ENCODE assay signal across 8 cellular contexts in the genomic region with DNA sequence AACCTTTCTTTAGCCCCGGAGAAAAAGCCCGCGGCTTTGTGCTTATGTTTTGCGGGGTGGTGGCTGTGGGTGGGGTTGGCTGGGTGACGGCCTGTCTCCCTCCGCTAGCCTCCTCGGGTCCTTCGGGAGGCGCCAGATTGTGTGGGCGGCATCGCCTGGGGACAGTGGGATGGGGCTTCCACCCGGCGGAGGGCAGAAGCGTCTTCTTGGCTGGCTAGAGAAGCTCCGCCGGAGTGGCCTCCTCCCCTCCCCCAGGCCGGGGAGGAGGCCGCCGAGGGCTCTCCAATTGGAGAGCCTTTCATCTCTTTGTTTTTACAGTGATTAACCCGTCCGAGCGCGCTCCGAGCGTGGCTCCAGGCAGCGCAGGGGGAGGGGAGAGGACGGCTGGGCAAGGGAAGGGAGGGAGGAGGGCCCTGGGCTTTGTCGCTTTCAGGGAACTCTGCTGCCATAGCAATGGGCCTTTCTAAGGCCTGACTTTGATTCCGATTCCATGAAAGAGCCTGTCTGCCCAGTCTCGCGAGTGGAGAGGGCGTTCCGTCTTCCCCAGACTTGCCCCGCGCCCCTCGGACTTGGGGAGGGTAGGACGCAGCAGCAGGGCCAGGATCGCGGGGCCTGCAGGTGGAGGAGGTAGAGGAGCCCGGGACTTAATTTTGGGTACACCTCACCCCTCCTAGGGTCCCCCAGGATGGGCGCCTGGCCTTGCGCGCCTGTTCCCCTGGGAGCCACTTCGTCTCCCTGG. TPM values are rescaled to one million over a fixed set of nuclear protein-coding genes. Genes with fewer than 3 reads are reported as not detected.
DNase-seq lines count a peak whose midpoint lies in the region; ATAC-seq and TF ChIP-seq lines count a peak whose summit lies in the region.

No MANE protein-coding gene starts in this region.

- H3F3A ChIP-seq in MM.1S (ENCODE audit: insufficient read depth, low read length), result no peaks in the 10 kb centered on the region

- H3K4me2 ChIP-seq in MM.1S (ENCODE audit: low read depth, low read length), result no peak overlapping the region

- no peaks in the 10 kb centered on the region for H4K20me1 ChIP-seq in MM.1S (ENCODE audit: insufficient read depth, low read length)

- no peaks in the 10 kb centered on the region for H3K36me3 ChIP-seq in MM.1S (replicated peaks; ENCODE audit: insufficient read depth, low read length)

- H3K27me3 Mint-ChIP-seq in dendritic cell treated with granulocyte-macrophage colony-stimulating factor and Interleukin-4, amounts not matched to agents 40 ng/mL and 50 ng/mL, for 4 days, result peaks cover 74% of the 10 kb centered on the region

- DNase-seq in GM03348 (ENCODE audit: low spot score), result peak; percentile 87
- DNase-seq in NCI-H345 treated with DMSO at 0.1 percent for 48 hours (lab: John Stamatoyannopoulos, UW; ENCODE audit: unreplicated experiment), result peak; percentile 60
- DNase-seq in midbrain (lab: John Stamatoyannopoulos, UW), result peak; percentile 60
- DNase-seq in left lobe of liver (ENCODE audit: low spot score), result no peak
- DNase-seq in MM.1S, result no peak
- no peak for DNase-seq in stimulated activated CD4-positive, alpha-beta T cell treated with anti-CD3 and anti-CD28 coated beads, Interleukin-4, amount 100 ng/mL, for 24 hours

- no peak overlapping the region for H3K27ac ChIP-seq in MM.1S (ENCODE audit: low read length)

- peak overlapping the region; percentile 39 for H3K27ac Mint-ChIP-seq in dendritic cell treated with granulocyte-macrophage colony-stimulating factor and Interleukin-4, amounts not matched to agents 40 ng/mL and 50 ng/mL, for 4 days

- peak overlapping the region; percentile 63 for H3K4me3 Mint-ChIP-seq in dendritic cell treated with granulocyte-macrophage colony-stimulating factor and Interleukin-4, amounts not matched to agents 40 ng/mL and 50 ng/mL, for 4 days

- H3K36me3 Mint-ChIP-seq in dendritic cell treated with granulocyte-macrophage colony-stimulating factor and Interleukin-4, amounts not matched to agents 40 ng/mL and 50 ng/mL, for 4 days (ENCODE audit: low read depth), result no peaks in the 10 kb centered on the region

- no peak overlapping the region for H2AFZ ChIP-seq in MM.1S (ENCODE audit: low read length)

- no peaks in the 10 kb centered on the region for H3K9me2 ChIP-seq in MM.1S (replicated peaks; ENCODE audit: insufficient read depth, low read length)

- no peak for TF ChIP-seq CTCF in MM.1S (IDR thresholded peaks at IDR 0.05; ENCODE audit: low read length)

- no peaks in the 10 kb centered on the region for H3K4me1 ChIP-seq in MM.1S (ENCODE audit: low read length)

- H3K4me1 Mint-ChIP-seq in dendritic cell treated with granulocyte-macrophage colony-stimulating factor and Interleukin-4, amounts not matched to agents 40 ng/mL and 50 ng/mL, for 4 days (ENCODE audit: low read depth), result peaks cover 85% of the 10 kb centered on the region

- no peak for ATAC-seq in left lobe of liver
- no peak for ATAC-seq in GM19035 (IDR thresholded peaks at IDR 0.05; ENCODE audit: unreplicated experiment)

- H3K9ac ChIP-seq in MM.1S (ENCODE audit: low read length), result no peak overlapping the region

- no peaks in the 10 kb centered on the region for H3K79me2 ChIP-seq in MM.1S (ENCODE audit: low read length)

- H3K4me3 ChIP-seq in MM.1S (ENCODE audit: low read length), result no peak overlapping the region

- no peaks in the 10 kb centered on the region for H3K9me3 Mint-ChIP-seq in dendritic cell treated with granulocyte-macrophage colony-stimulating factor and Interleukin-4, amounts not matched to agents 40 ng/mL and 50 ng/mL, for 4 days

- no peaks in the 10 kb centered on the region for H3K9me3 ChIP-seq in MM.1S (replicated peaks; ENCODE audit: insufficient read depth, low read length)

- H3K27me3 ChIP-seq in MM.1S (replicated peaks; ENCODE audit: insufficient read depth, low read length), result peaks cover 26% of the 10 kb centered on the region; the same call in 1 of the 2 replicates

- intact Hi-C loops in dendritic cell treated with granulocyte-macrophage colony-stimulating factor and Interleukin-4, amounts not matched to agents 40 ng/mL and 50 ng/mL, for 4 days (cut with micrococcal nuclease), result no loop called here

RNA-seq across cellular contexts. Expression of a gene that starts 36.7 kb away (rescaled TPM):
- not detected for total RNA-seq in left lobe of liver

RNA-seq across cellular contexts. Expression of a gene that starts 41.7 kb away (rescaled TPM):
- total RNA-seq in left lobe of liver, result not detected

RNA-seq across cellular contexts. Expression of a gene that starts 46.9 kb away (rescaled TPM):
- total RNA-seq in left lobe of liver, result not detected

Comparison
In these comparisons a context has a peak if more than half of its experiments do, and no peak if none do; other contexts are left out.
1. DNase-seq: peak in GM03348 (single experiment), NCI-H345 treated with DMSO at 0.1 percent for 48 hours (single experiment) and midbrain (single experiment); none in left lobe of liver (single experiment), MM.1S (single experiment) and stimulated activated CD4-positive, alpha-beta T cell treated with anti-CD3 and anti-CD28 coated beads, Interleukin-4, amount 100 ng/mL, for 24 hours (single experiment).